Comparison of ENCODE assay signal across 26 cellular contexts in the genomic region with DNA sequence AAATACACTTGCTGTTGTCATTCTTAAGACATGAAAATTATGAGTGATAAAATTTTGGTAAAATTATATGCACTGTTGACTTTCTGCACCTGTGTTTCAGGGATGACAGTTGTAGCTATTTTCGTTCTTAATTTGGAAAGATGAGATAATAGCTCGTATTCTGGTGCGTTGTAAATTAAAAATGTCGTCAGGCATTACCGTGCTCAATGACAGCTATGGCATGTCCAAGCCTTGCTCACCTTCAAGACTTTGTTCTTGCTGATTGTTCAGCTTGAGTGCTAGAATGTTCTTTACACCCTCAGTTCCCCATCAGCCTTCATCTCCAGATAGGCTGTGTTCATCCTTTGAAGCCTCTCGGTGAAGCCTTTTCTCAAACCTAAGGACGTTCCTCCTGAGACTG. TPM values are rescaled to one million over a fixed set of nuclear protein-coding genes. Genes with fewer than 3 reads are reported as not detected.
"Had no signal": no experiment of that assay in that cellular context is flagged by ENCODE, and none has a peak within 500 bp of the region (broad histone marks: within the 10 kb centered on the region; RNA-seq: fewer than 3 reads in every experiment).

No MANE protein-coding gene starts in this region.

- H3K9me3 ChIP-seq: neutrophil, pancreas, prostate gland, suprapubic skin, testis, tibial artery, transverse colon, upper lobe of right lung, uterus had no signal

- H3K27me3 ChIP-seq: neutrophil, pancreas, suprapubic skin, testis, tibial artery, transverse colon, upper lobe of right lung, uterus had no signal

- DNase-seq: naive B cell; naive thymus-derived CD8-positive, alpha-beta T cell; nephron progenitor cell; nucleus accumbens; pancreas; right cardiac atrium; stimulated activated CD4-positive, alpha-beta T cell treated with anti-CD3 and anti-CD28 coated beads, Interleukin-15, amount 100 ng/mL, for 24 hours; stimulated activated CD4-positive, alpha-beta T cell treated with anti-CD3 and anti-CD28 coated beads, Interleukin-2, amount 100 ng/mL, for 24 hours; stimulated activated CD4-positive, alpha-beta T cell treated with anti-CD3 and anti-CD28 coated beads, Interleukin-2, amount 100 ng/mL, for 48 hours; stimulated activated CD4-positive, alpha-beta T cell treated with anti-CD3 and anti-CD28 coated beads, Interleukin-4, amount 100 ng/mL, for 24 hours; stimulated activated naive CD4-positive, alpha-beta T cell; stimulated activated naive CD8-positive, alpha-beta T cell treated with anti-CD3 and anti-CD28 coated beads, Interleukin-15, amount 100 ng/mL, for 72 hours; stimulated activated naive CD8-positive, alpha-beta T cell treated with anti-CD3 and anti-CD28 coated beads, Interleukin-15, Interleukin-2, amounts not matched to agents 100 U/mL and 50 U/mL, for 24 hours; substantia nigra; testis; tibial artery; transverse colon; upper lobe of right lung; uterus had no signal

- H3K4me3 ChIP-seq: pancreas, prostate gland, skin epidermis, suprapubic skin, testis, tibial artery, transverse colon, upper lobe of right lung, uterus had no signal

- H3K27ac ChIP-seq: neutrophil, pancreas, prostate gland, skin epidermis, suprapubic skin, testis, tibial artery, transverse colon, upper lobe of right lung, uterus had no signal

- H3K36me3 ChIP-seq: uterus had no signal

- FAIRE-seq: pancreas had no signal

- H3K4me1 ChIP-seq: pancreas, prostate gland, suprapubic skin, testis, tibial artery, transverse colon, upper lobe of right lung, uterus had no signal

- ATAC-seq: naive thymus-derived CD8-positive, alpha-beta T cell; natural killer cell treated with Interleukin-12 subunit alpha and Interleukin-12 subunit beta and Interleukin-15 and Interleukin-18, amount 100 ng/mL, for 72 hours; pancreas; right cardiac atrium; sciatic nerve; stimulated activated memory B cell treated with anti-CD40 and anti-IgM and Interleukin-4, amounts not matched to agents 10 μg/mL and 1 μg/mL and 100 μg/mL, for 72 hours; stimulated activated naive CD8-positive, alpha-beta T cell treated with anti-CD3 and anti-CD28 coated beads, Interleukin-15, amount 100 ng/mL, for 72 hours; stimulated activated naive CD8-positive, alpha-beta T cell treated with anti-CD3 and anti-CD28 coated beads, Interleukin-15, Interleukin-2, amounts not matched to agents 100 U/mL and 50 U/mL, for 24 hours; upper lobe of right lung had no signal

RNA-seq across cellular contexts. Expression of gene TMEM130, which starts 30.0 kb away (rescaled TPM):
- total RNA-seq: naive thymus-derived CD8-positive, alpha-beta T cell; natural killer cell treated with Interleukin-12 subunit alpha and Interleukin-12 subunit beta and Interleukin-15 and Interleukin-18, amount 100 ng/mL, for 72 hours; suprapubic skin had no signal
- polyA plus RNA-seq: naive thymus-derived CD8-positive, alpha-beta T cell had no signal
